In the genomic region with DNA sequence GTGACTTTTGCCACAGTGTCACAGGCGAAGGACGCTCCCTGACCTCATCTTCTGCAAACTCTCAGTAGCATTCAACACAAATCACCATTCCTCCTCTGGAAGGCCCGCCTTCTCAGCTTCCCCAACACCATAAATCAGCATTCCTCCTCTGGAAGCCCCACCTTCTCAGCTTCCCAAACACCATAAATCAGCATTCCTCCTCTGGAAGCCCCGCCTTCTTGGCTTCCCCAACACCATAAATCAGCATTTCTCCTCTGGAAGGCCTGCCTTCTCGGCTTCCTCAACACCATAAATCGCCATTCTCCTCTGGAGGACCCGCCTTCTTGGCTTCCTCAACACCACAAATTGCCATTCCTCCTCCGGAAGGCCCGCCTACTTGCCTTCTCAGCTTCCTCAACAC, we compare ENCODE assay signal across 15 cellular contexts.
DNase-seq lines count a peak whose midpoint lies in the region; ATAC-seq lines count a peak whose summit lies in the region.
"Had no signal": no experiment of that assay in that cellular context is flagged by ENCODE, and none has a peak within 500 bp of the region (broad histone marks: within the 10 kb centered on the region; RNA-seq: fewer than 3 reads in every experiment).

No MANE protein-coding gene starts in this region.

- ATAC-seq in HG02840 (IDR thresholded peaks at IDR 0.05; ENCODE audit: low FRiP score, unreplicated experiment) (no peak), GM21786 (IDR thresholded peaks at IDR 0.05; ENCODE audit: unreplicated experiment) (no peak), HG02970 (IDR thresholded peaks at IDR 0.05; ENCODE audit: low FRiP score, unreplicated experiment) (no peak)

- DNase-seq in EH (ENCODE audit: low read depth) (peak; percentile 1), SW480 (ENCODE audit: low spot score) (peak; percentile 31), left kidney (ENCODE audit: low read depth, low spot score) (peak; percentile 96)
- DNase-seq: C1 segment of cervical spinal cord; CD4-positive, alpha-beta T cell; DMS79; EL; GDM1; GOT3; H9; Kasumi-1; KBM-7 had no signal

Comparison
In these comparisons a context has a peak if more than half of its experiments do, and no peak if none do; other contexts are left out.
1. DNase-seq: peak in every context shown above with its lines; median percentile 96 in left kidney; 31 in SW480; 1 in EH.